In the genomic region with DNA sequence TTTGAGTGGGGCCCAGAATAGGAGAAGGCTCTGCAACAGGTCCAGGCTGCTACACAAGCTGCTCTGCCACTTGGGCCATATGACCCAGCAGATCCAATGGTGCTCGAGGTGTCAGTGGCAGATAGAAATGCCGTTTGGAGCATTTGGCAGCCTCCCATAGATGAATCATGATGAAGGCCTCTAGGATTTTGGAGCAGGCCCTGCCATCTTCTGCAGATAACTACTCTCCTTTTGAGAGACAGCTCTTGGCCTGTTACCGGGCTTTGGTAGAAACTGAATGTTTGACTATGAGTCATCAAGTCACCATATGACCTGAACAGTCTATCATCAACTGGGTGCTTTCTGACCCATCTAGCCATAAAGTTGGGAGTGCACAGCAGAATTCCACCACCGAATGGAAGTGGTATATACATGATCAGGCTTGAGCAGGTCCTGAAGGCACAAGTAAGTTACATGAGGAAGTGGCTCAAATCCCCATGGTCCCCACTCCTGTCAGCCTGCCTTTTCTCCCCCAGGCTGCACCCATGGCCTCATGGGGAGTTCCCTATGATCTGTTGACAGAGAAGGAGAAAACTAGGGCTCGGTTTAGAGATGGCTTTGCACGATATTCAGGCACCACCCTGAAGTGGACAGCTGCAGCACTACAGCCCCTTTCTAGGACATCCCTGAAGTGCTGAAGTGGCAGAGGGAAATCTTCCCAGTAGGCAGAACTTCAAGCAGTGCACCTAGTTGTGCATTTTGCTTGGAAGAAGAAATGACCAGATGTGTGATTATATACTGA, we compare ENCODE assay signal across 1 cellular context.
TF ChIP-seq lines count a peak whose summit lies in the region.

No MANE protein-coding gene starts in this region.

TF ChIP-seq in GM12878, 131 proteins besides CTCF, POLR2A, EP300 and RAD21 (continued from another document):
- TF ChIP-seq, protein P1, sequence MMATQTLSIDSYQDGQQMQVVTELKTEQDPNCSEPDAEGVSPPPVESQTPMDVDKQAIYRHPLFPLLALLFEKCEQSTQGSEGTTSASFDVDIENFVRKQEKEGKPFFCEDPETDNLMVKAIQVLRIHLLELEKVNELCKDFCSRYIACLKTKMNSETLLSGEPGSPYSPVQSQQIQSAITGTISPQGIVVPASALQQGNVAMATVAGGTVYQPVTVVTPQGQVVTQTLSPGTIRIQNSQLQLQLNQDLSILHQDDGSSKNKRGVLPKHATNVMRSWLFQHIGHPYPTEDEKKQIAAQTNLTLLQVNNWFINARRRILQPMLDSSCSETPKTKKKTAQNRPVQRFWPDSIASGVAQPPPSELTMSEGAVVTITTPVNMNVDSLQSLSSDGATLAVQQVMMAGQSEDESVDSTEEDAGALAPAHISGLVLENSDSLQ (IDR thresholded peaks at IDR 0.05) = peak; percentile 36
- TF ChIP-seq IKZF1 (conservative IDR thresholded peaks at IDR 0.05) = 0 out of 2 replicates have a peak, but pooled peaks have one; percentile 15
